Comparison of ENCODE assay signal across 8 cellular contexts in genomic region chr20:17570347-17571152, GRCh38. TPM values are rescaled to one million over a fixed set of nuclear protein-coding genes. Genes with fewer than 3 reads are reported as not detected.
A peak's percentile ranks its signal among the peaks of the same experiment; 100 is the strongest.
DNase-seq lines count a peak whose midpoint lies in the region; ATAC-seq and TF ChIP-seq lines count a peak whose summit lies in the region.

No MANE protein-coding gene starts in this region.

- H3K9ac ChIP-seq in endodermal cell (ENCODE audit: extremely low read depth, low read length, poor library complexity, severe bottlenecking), result peak overlapping the region; percentile 90

- H3K4me3 Mint-ChIP-seq in endodermal cell, result peak overlapping the region; percentile 89

- H3K27me3 ChIP-seq in GM06990 (replicated peaks; ENCODE audit: control insufficient read depth, insufficient read depth, low read length), result no peaks in the 10 kb centered on the region
- H3K27me3 ChIP-seq in endodermal cell (ENCODE audit: control insufficient read depth, insufficient read depth, low read length, poor library complexity, severe bottlenecking), result no peaks in the 10 kb centered on the region

- H3K4me1 ChIP-seq in endodermal cell (ENCODE audit: control insufficient read depth, insufficient read depth, low read length), result no peaks in the 10 kb centered on the region

- DNase-seq in GM06990 (ENCODE audit: extremely low read depth, insufficient read length) (no peak), NCI-H1105 (lab: John Stamatoyannopoulos, UW) (peak; percentile 39), endodermal cell (peak; percentile 78), medulla oblongata (ENCODE audit: extremely low spot score) (peak; percentile 48)

- ATAC-seq in HG02642 (IDR thresholded peaks at IDR 0.05; ENCODE audit: poor library complexity, unreplicated experiment), result peak; percentile 47

- no peak for TF ChIP-seq CTCF in 22Rv1 (IDR thresholded peaks at IDR 0.05)
- TF ChIP-seq CTCF in GM06990 (IDR thresholded peaks at IDR 0.05; ENCODE audit: insufficient read depth, low read length, poor library complexity, severe bottlenecking), result peak; percentile 13
- TF ChIP-seq CTCF in VCaP (conservative IDR thresholded peaks at IDR 0.05), result no peak
- no peak for TF ChIP-seq CTCF in endodermal cell (conservative IDR thresholded peaks at IDR 0.05)

- H3K27ac Mint-ChIP-seq in endodermal cell, result peak overlapping the region; percentile 78

- peak overlapping the region; percentile 94 for H3K4me3 ChIP-seq in GM06990 (replicated peaks; ENCODE audit: low read depth, low read length)
- peak overlapping the region; percentile 90 for H3K4me3 ChIP-seq in endodermal cell (ENCODE audit: low read length)

- no peaks in the 10 kb centered on the region for H3K36me3 ChIP-seq in GM06990 (ENCODE audit: control insufficient read depth, insufficient read depth, low read length)
- H3K36me3 ChIP-seq in endodermal cell (ENCODE audit: control insufficient read depth, insufficient read depth, low read length), result peaks cover 16% of the 10 kb centered on the region

- no peaks in the 10 kb centered on the region for H3K27me3 Mint-ChIP-seq in endodermal cell (ENCODE audit: insufficient read depth)

- H3K9me3 ChIP-seq in endodermal cell (ENCODE audit: control insufficient read depth, low read length), result no peaks in the 10 kb centered on the region

- H3K9me3 Mint-ChIP-seq in endodermal cell, result no peaks in the 10 kb centered on the region

- H3K27ac ChIP-seq in 22Rv1, result peak overlapping the region; percentile 93
- H3K27ac ChIP-seq in VCaP, result peak overlapping the region; percentile 100
- H3K27ac ChIP-seq in endodermal cell (ENCODE audit: low read depth, low read length), result peak overlapping the region; percentile 93
- H3K27ac ChIP-seq in temporal lobe (ENCODE audit: low read depth, low read length), result peak overlapping the region; percentile 83

- H3K4me1 Mint-ChIP-seq in endodermal cell, result peaks cover 41% of the 10 kb centered on the region

- H3K36me3 Mint-ChIP-seq in endodermal cell (ENCODE audit: low read depth), result peaks cover 4% of the 10 kb centered on the region

- WGBS in endodermal cell (ENCODE audit: insufficient coverage in 1 of 2, insufficient read length in 1 of 2), 2 experiments, result 0% methylated on average over 8 to 43 of the region's 43 CpGs

RNA-seq across cellular contexts. Expression of gene DSTN, which starts 0.7 kb away (rescaled TPM):
- total RNA-seq in endodermal cell, result 100 to 1,000 TPM; 196 to 204 TPM
- 192 TPM for polyA plus RNA-seq in endodermal cell (2013, experiment 1 of 2)
- polyA plus RNA-seq in endodermal cell (2013, experiment 2 of 2), result 208 TPM
- total RNA-seq in temporal lobe, result 208 TPM

RNA-seq across cellular contexts. Expression of gene BFSP1, which starts 39.4 kb away (rescaled TPM):
- 10 to 100 TPM in 1 of 2 donors, 1 to 10 TPM in 1; 9.4 to 12.0 TPM for total RNA-seq in endodermal cell
- polyA plus RNA-seq in endodermal cell (2013, experiment 1 of 2), result 1.3 TPM
- 1.4 TPM for polyA plus RNA-seq in endodermal cell (2013, experiment 2 of 2)
- total RNA-seq in temporal lobe, result 0.49 TPM
